In genomic region chr20:41142914-41143313, GRCh38 we compare ENCODE assay signal across 9 cellular contexts. TPM values are rescaled to one million over a fixed set of nuclear protein-coding genes. Genes with fewer than 3 reads are reported as not detected.
DNase-seq lines count a peak whose midpoint lies in the region; ATAC-seq lines count a peak whose summit lies in the region.
"Had no signal": no experiment of that assay in that cellular context is flagged by ENCODE, and none has a peak within 500 bp of the region (broad histone marks: within the 10 kb centered on the region; RNA-seq: fewer than 3 reads in every experiment).

No MANE protein-coding gene starts in this region.

- H3K36me3 Mint-ChIP-seq in immature natural killer cell = peaks cover 0 to 11% (median 0%) of the 10 kb centered on the region in 3 donors

- peak; percentile 33 for DNase-seq in stimulated activated CD4-positive, alpha-beta T cell treated with anti-CD3 and anti-CD28 coated beads, Interleukin-4, amount 100 ng/mL, for 24 hours
- DNase-seq in stimulated activated CD4-positive, alpha-beta T cell treated with anti-CD3 and anti-CD28 coated beads, Interleukin-4, amount 100 ng/mL, for 1 hour = no peak
- peak; percentile 39 for DNase-seq in activated CD4-positive, alpha-beta T cell treated with anti-CD3 and anti-CD28 coated beads for 48 hours
- DNase-seq in immature natural killer cell = peak; percentile 46 to 54 (median 46)
- no peak for DNase-seq in retina
- no peak for DNase-seq in amygdala (lab: John Stamatoyannopoulos, UW)
- DNase-seq: right lobe of liver had no signal

- peaks cover 4 to 11% (median 9%) of the 10 kb centered on the region in 3 donors for H3K27me3 Mint-ChIP-seq in immature natural killer cell (ENCODE audit: low read depth in 3 of 3)

- peak overlapping the region; percentile 70 to 94 (median 88) for H3K27ac Mint-ChIP-seq in immature natural killer cell

- peaks cover 96 to 97% of the 10 kb centered on the region in 2 donors for H3K4me1 Mint-ChIP-seq in immature natural killer cell

- ATAC-seq in HG02840 (IDR thresholded peaks at IDR 0.05; ENCODE audit: low FRiP score, unreplicated experiment) (no peak), HG03432 (IDR thresholded peaks at IDR 0.05; ENCODE audit: unreplicated experiment) (no peak)

- H3K4me3 Mint-ChIP-seq in immature natural killer cell = peak overlapping the region; percentile 79 to 90 (median 88)

- no peaks in the 10 kb centered on the region for H3K9me3 Mint-ChIP-seq in immature natural killer cell

RNA-seq across cellular contexts. Expression of gene PLCG1, which starts 5.6 kb away (rescaled TPM):
- polyA plus RNA-seq in immature natural killer cell = 10 to 100 TPM in 1 of 3 donors, 1 to 10 TPM in 2; 3.2 to 31.4 (median 7.5) TPM

Comparison
In these comparisons a context has a peak if more than half of its experiments do, and no peak if none do; other contexts are left out.
1. DNase-seq: peak in stimulated activated CD4-positive, alpha-beta T cell treated with anti-CD3 and anti-CD28 coated beads, Interleukin-4, amount 100 ng/mL, for 24 hours (single experiment), activated CD4-positive, alpha-beta T cell treated with anti-CD3 and anti-CD28 coated beads for 48 hours (single experiment) and immature natural killer cell (3 of 3); none in stimulated activated CD4-positive, alpha-beta T cell treated with anti-CD3 and anti-CD28 coated beads, Interleukin-4, amount 100 ng/mL, for 1 hour (single experiment), retina (single experiment) and amygdala (0 of 56).